ENCODE assay signal across 2 cellular contexts in the genomic region with DNA sequence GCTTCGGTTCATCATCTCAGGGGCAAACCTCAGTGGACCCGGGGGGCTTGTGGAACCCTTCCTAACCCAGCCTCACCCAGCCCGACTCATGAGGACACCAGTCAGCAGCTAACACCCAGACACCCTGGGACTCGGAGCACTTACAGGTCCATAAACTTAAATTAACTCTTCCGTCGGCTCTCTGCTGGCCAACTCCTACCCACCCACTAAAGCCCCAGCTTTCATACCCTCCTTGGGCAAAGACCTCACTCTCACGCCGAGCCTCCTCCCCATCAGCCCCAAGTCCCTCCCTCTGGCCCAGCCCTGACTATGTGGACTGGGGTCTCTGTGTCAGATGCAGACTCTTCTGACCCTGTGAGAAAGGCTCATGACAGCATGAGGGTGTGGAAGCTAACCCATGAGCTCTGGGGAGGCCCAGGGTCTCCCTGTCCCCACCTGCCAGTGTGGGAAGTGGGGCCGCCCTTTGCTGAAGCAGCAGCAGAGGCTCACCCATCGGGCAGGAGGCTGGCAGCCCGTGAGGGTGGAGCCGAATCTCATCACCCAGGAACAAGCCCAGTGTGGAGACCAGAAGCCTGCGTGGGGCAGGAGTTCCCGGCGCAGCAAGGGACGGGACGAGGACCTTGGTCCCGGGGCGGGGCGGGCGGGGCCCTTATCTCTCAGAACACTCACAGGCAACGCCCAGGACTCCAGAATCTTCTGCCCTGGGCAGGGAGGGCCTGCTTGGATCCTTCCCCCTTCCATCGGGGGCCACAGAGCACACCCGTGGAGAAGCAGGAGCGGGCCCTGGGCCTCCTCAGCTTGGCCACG.
TF ChIP-seq lines count a peak whose summit lies in the region.

No MANE protein-coding gene starts in this region.

TF ChIP-seq in A549, 52 proteins besides CTCF, POLR2A, EP300 and RAD21:
- TF ChIP-seq RARB (CRISPR knock-in tag; IDR thresholded peaks at IDR 0.05) (no peak), POLR2AphosphoS2 (conservative IDR thresholded peaks at IDR 0.05; ENCODE audit: low read length) (no peak), ESRRA (IDR thresholded peaks at IDR 0.05; ENCODE audit: borderline replicate concordance, low read length) (no peak), TP53 (CRISPR knock-in tag; IDR thresholded peaks at IDR 0.05) (no peak), MAFK (IDR thresholded peaks at IDR 0.05; ENCODE audit: partially characterized antibody) (no peak), ZSCAN20 (CRISPR knock-in tag; IDR thresholded peaks at IDR 0.05) (no peak), MAZ (IDR thresholded peaks at IDR 0.05; ENCODE audit: borderline replicate concordance, low read depth, low read length) (no peak), ZFP36 (IDR thresholded peaks at IDR 0.05; ENCODE audit: borderline replicate concordance, partially characterized antibody) (no peak), GATA3 (IDR thresholded peaks at IDR 0.05; ENCODE audit: borderline replicate concordance) (no peak), CHD2 (IDR thresholded peaks at IDR 0.05; ENCODE audit: low read length, partially characterized antibody) (no peak), ZC3H11A (IDR thresholded peaks at IDR 0.05) (no peak), MYC (IDR thresholded peaks at IDR 0.05; ENCODE audit: borderline replicate concordance, low read length) (no peak), NPAS2 (CRISPR knock-in tag; IDR thresholded peaks at IDR 0.05; ENCODE audit: borderline replicate concordance) (no peak), JUNB (IDR thresholded peaks at IDR 0.05) (no peak), CBX8 (IDR thresholded peaks at IDR 0.05) (no peak), FOSL2 (IDR thresholded peaks at IDR 0.05) (no peak), FOSL2 (CRISPR knock-in tag; IDR thresholded peaks at IDR 0.05) (no peak)
TF ChIP-seq in A549: peak in this region for 0.

TF ChIP-seq in HEK293, 187 proteins besides CTCF, POLR2A, EP300 and RAD21:
- TF ChIP-seq ZFP37 (tag by site-specific recombination; IDR thresholded peaks at IDR 0.05) (no peak), KLF1 (tag by site-specific recombination; IDR thresholded peaks at IDR 0.05) (peak; percentile 33; the same call in 1 of the 2 replicates), ZNF157 (tag by site-specific recombination; IDR thresholded peaks at IDR 0.05) (no peak), SP2 (tag by site-specific recombination; IDR thresholded peaks at IDR 0.05) (peak; percentile 12; the same call in 1 of the 2 replicates), MZF1 (tag by site-specific recombination; IDR thresholded peaks at IDR 0.05; ENCODE audit: borderline replicate concordance) (no peak), ZNF324 (tag by site-specific recombination; IDR thresholded peaks at IDR 0.05) (no peak), ZFP3 (tag by site-specific recombination; IDR thresholded peaks at IDR 0.05; ENCODE audit: low read depth) (peak; percentile 95)
